In genomic region chr7:29353810-29354209, GRCh38 we compare ENCODE assay signal across 17 cellular contexts.
A peak's percentile ranks its signal among the peaks of the same experiment; 100 is the strongest.
DNase-seq lines count a peak whose midpoint lies in the region; ATAC-seq and TF ChIP-seq lines count a peak whose summit lies in the region.
"Had no signal": no experiment of that assay in that cellular context is flagged by ENCODE, and none has a peak within 500 bp of the region (broad histone marks: within the 10 kb centered on the region; RNA-seq: fewer than 3 reads in every experiment).

No MANE protein-coding gene starts in this region.

- H3K4me1 Mint-ChIP-seq in endodermal cell = no peaks in the 10 kb centered on the region
- peaks cover 38% of the 10 kb centered on the region for H3K4me1 Mint-ChIP-seq in mesothelial cell of epicardium
- peaks cover 27% of the 10 kb centered on the region for H3K4me1 Mint-ChIP-seq in type B pancreatic cell (ENCODE audit: unreplicated experiment)
- H3K4me1 Mint-ChIP-seq in activated T-cell treated with anti-CD3 and anti-CD28 coated beads, Interleukin-2, amount 50 U/mL, for 4 hours (ENCODE audit: low read depth) = no peaks in the 10 kb centered on the region
- H3K4me1 Mint-ChIP-seq: CD4-positive, alpha-beta memory T cell had no signal

- no peak overlapping the region for H3K4me3 Mint-ChIP-seq in endodermal cell
- H3K4me3 Mint-ChIP-seq in mesothelial cell of epicardium = no peak overlapping the region
- H3K4me3 Mint-ChIP-seq in type B pancreatic cell = peak overlapping the region; percentile 16
- no peak overlapping the region for H3K4me3 Mint-ChIP-seq in activated T-cell treated with anti-CD3 and anti-CD28 coated beads, Interleukin-2, amount 50 U/mL, for 4 hours
- H3K4me3 Mint-ChIP-seq: CD4-positive, alpha-beta memory T cell; GM23338; H9 had no signal

- peaks cover 22% of the 10 kb centered on the region for H3K27me3 Mint-ChIP-seq in endodermal cell (ENCODE audit: insufficient read depth)
- no peaks in the 10 kb centered on the region for H3K27me3 Mint-ChIP-seq in mesothelial cell of epicardium (ENCODE audit: low read depth)
- no peaks in the 10 kb centered on the region for H3K27me3 Mint-ChIP-seq in type B pancreatic cell
- H3K27me3 Mint-ChIP-seq in activated T-cell treated with anti-CD3 and anti-CD28 coated beads, Interleukin-2, amount 50 U/mL, for 4 hours (ENCODE audit: low read depth) = no peaks in the 10 kb centered on the region

- no peaks in the 10 kb centered on the region for H3K4me1 ChIP-seq in endodermal cell (ENCODE audit: control insufficient read depth, insufficient read depth, low read length)
- H3K4me1 ChIP-seq: A549 had no signal

- H3K4me3 ChIP-seq in endodermal cell (ENCODE audit: low read length) = no peak overlapping the region
- H3K4me3 ChIP-seq: A549, GM23338 had no signal

- DNase-seq in NCI-H748 (lab: John Stamatoyannopoulos, UW; ENCODE audit: unreplicated experiment) (peak; percentile 42), endodermal cell (peak; percentile 1), mesothelial cell of epicardium (ENCODE audit: low spot score in 2 of 2, unreplicated experiment in 2 of 2) (no peak), type B pancreatic cell (ENCODE audit: extremely low spot score, unreplicated experiment) (no peak), KG1 (lab: John Stamatoyannopoulos, UW) (no peak)
- DNase-seq in activated T-cell treated with anti-CD3 and anti-CD28 coated beads, Interleukin-2, amount 50 U/mL, for 4 hours = no peak
- DNase-seq: C1 segment of cervical spinal cord; Calu3; CD4-positive, alpha-beta memory T cell; DMS53; DMS79 treated with DMSO at 0.1 percent for 48 hours; H9 had no signal

- no peak overlapping the region for H3K9ac ChIP-seq in endodermal cell (ENCODE audit: extremely low read depth, low read length, poor library complexity, severe bottlenecking)

- H3K36me3 ChIP-seq in endodermal cell (ENCODE audit: control insufficient read depth, insufficient read depth, low read length) = no peaks in the 10 kb centered on the region

- ATAC-seq in activated T-cell treated with anti-CD3 and anti-CD28 coated beads, Interleukin-2, amount 50 U/mL, for 4 hours = no peak
- no peak for ATAC-seq in HG03039 (IDR thresholded peaks at IDR 0.05; ENCODE audit: unreplicated experiment)
- ATAC-seq: A549, GM23338, HCT116 had no signal

- no peak overlapping the region for H3K27ac ChIP-seq in endodermal cell (ENCODE audit: low read depth, low read length)
- H3K27ac ChIP-seq: 22Rv1, A549 had no signal

- no peaks in the 10 kb centered on the region for H3K27me3 ChIP-seq in endodermal cell (ENCODE audit: control insufficient read depth, insufficient read depth, low read length, poor library complexity, severe bottlenecking)

- no peaks in the 10 kb centered on the region for H3K9me3 ChIP-seq in endodermal cell (ENCODE audit: control insufficient read depth, low read length)
- H3K9me3 ChIP-seq: A549 had no signal

- H3K9me3 Mint-ChIP-seq in endodermal cell (no peaks in the 10 kb centered on the region), mesothelial cell of epicardium (no peaks in the 10 kb centered on the region), type B pancreatic cell (peaks cover 1% of the 10 kb centered on the region)
- no peaks in the 10 kb centered on the region for H3K9me3 Mint-ChIP-seq in activated T-cell treated with anti-CD3 and anti-CD28 coated beads, Interleukin-2, amount 50 U/mL, for 4 hours
- H3K9me3 Mint-ChIP-seq: CD4-positive, alpha-beta memory T cell; GM23338; H9 had no signal

- WGBS in endodermal cell (ENCODE audit: insufficient coverage in 1 of 2, insufficient read length in 1 of 2), 2 experiments = 84 to 93% methylated on average over 5 of the region's 5 CpGs

- H3K27ac Mint-ChIP-seq in endodermal cell = no peak overlapping the region
- peak overlapping the region; percentile 0 for H3K27ac Mint-ChIP-seq in mesothelial cell of epicardium
- peak overlapping the region; percentile 76 for H3K27ac Mint-ChIP-seq in type B pancreatic cell
- H3K27ac Mint-ChIP-seq: CD4-positive, alpha-beta memory T cell; GM23338; H9 had no signal

- TF ChIP-seq CTCF in endodermal cell (conservative IDR thresholded peaks at IDR 0.05) = no peak
- TF ChIP-seq CTCF in mesothelial cell of epicardium (IDR thresholded peaks at IDR 0.05; ENCODE audit: unreplicated experiment) = no peak
- no peak for TF ChIP-seq CTCF in type B pancreatic cell (conservative IDR thresholded peaks at IDR 0.05)

- H3K36me3 Mint-ChIP-seq in endodermal cell (ENCODE audit: low read depth) = peaks cover 2% of the 10 kb centered on the region
- peaks cover 2% of the 10 kb centered on the region for H3K36me3 Mint-ChIP-seq in mesothelial cell of epicardium
- peaks cover 12% of the 10 kb centered on the region for H3K36me3 Mint-ChIP-seq in type B pancreatic cell
- no peaks in the 10 kb centered on the region for H3K36me3 Mint-ChIP-seq in activated T-cell treated with anti-CD3 and anti-CD28 coated beads, Interleukin-2, amount 50 U/mL, for 4 hours (ENCODE audit: insufficient read depth)
- H3K36me3 Mint-ChIP-seq: CD4-positive, alpha-beta memory T cell had no signal

Comparison
In these comparisons a context has a peak if more than half of its experiments do, and no peak if none do; other contexts are left out.
1. DNase-seq: peak in NCI-H748 (single experiment) and endodermal cell (single experiment); none in mesothelial cell of epicardium (0 of 2), type B pancreatic cell (single experiment), activated T-cell treated with anti-CD3 and anti-CD28 coated beads, Interleukin-2, amount 50 U/mL, for 4 hours (single experiment) and KG1 (single experiment).